31 cellular contexts compared by ENCODE assay signal in genomic region chr1:105326883-105327282, GRCh38.
"Had no signal": no experiment of that assay in that cellular context is flagged by ENCODE, and none has a peak within 500 bp of the region (broad histone marks: within the 10 kb centered on the region; RNA-seq: fewer than 3 reads in every experiment).

No MANE protein-coding gene starts in this region.

- DNase-seq: naive thymus-derived CD8-positive, alpha-beta T cell; nephron progenitor cell; nucleus accumbens; pancreas; retina; spleen; stimulated activated CD4-positive, alpha-beta T cell treated with anti-CD3 and anti-CD28 coated beads, Interleukin-12 subunit alpha, Interleukin-12 subunit beta, amount 100 ng/mL, for 4 hours; stimulated activated CD4-positive, alpha-beta T cell treated with anti-CD3 and anti-CD28 coated beads, Interleukin-1b, Interleukin-23, amount 100 ng/mL, for 48 hours; stimulated activated CD4-positive, alpha-beta T cell treated with anti-CD3 and anti-CD28 coated beads, Interleukin-4, amount 100 ng/mL, for 1 hour; stimulated activated CD4-positive, alpha-beta T cell treated with anti-CD3 and anti-CD28 coated beads, Interleukin-4, amount 100 ng/mL, for 4 hours; stimulated activated CD8-positive, alpha-beta memory T cell treated with anti-CD3 and anti-CD28 coated beads, Interleukin-4, amount 100 ng/mL, for 48 hours; stimulated activated naive CD4-positive, alpha-beta T cell; stimulated activated naive CD8-positive, alpha-beta T cell treated with anti-CD3 and anti-CD28 coated beads, Interleukin-15, amount 100 ng/mL, for 72 hours; stimulated activated naive CD8-positive, alpha-beta T cell treated with anti-CD3 and anti-CD28 coated beads, Interleukin-15, Interleukin-2, amounts not matched to agents 100 U/mL and 50 U/mL, for 24 hours; substantia nigra; testis; tibial artery; transverse colon; upper lobe of right lung; uterus had no signal

- H3K27me3 ChIP-seq: neutrophil, pancreas, right atrium auricular region, spleen, suprapubic skin, testis, tibial artery, transverse colon, upper lobe of right lung, uterus had no signal

- H3K4me3 Mint-ChIP-seq: naive thymus-derived CD8-positive, alpha-beta T cell; natural killer cell treated with Interleukin-12 subunit alpha and Interleukin-12 subunit beta and Interleukin-15 and Interleukin-18, amount 100 ng/mL, for 72 hours; nephron progenitor cell; neural crest cell; stimulated activated memory B cell treated with anti-CD40 and anti-IgM and Interleukin-4, amounts not matched to agents 10 μg/mL and 1 μg/mL and 100 μg/mL, for 72 hours; stimulated activated naive CD8-positive, alpha-beta T cell treated with anti-CD3 and anti-CD28 coated beads, Interleukin-15, amount 100 ng/mL, for 72 hours; type B pancreatic cell had no signal

- H3K4me1 Mint-ChIP-seq: naive thymus-derived CD8-positive, alpha-beta T cell; nephron progenitor cell; neural crest cell; stimulated activated memory B cell treated with anti-CD40 and anti-IgM and Interleukin-4, amounts not matched to agents 10 μg/mL and 1 μg/mL and 100 μg/mL, for 72 hours; stimulated activated naive CD8-positive, alpha-beta T cell treated with anti-CD3 and anti-CD28 coated beads, Interleukin-15, amount 100 ng/mL, for 72 hours had no signal

- H3K9me3 Mint-ChIP-seq: stimulated activated memory B cell treated with anti-CD40 and anti-IgM and Interleukin-4, amounts not matched to agents 10 μg/mL and 1 μg/mL and 100 μg/mL, for 72 hours; type B pancreatic cell had no signal

- H3K4me3 ChIP-seq: pancreas, prostate gland, right atrium auricular region, skin epidermis, smooth muscle cell, spleen, suprapubic skin, testis, tibial artery, transverse colon, upper lobe of right lung, uterus had no signal

- FAIRE-seq: pancreas had no signal

- H3K36me3 ChIP-seq: neutrophil, pancreas, prostate gland, right atrium auricular region, spleen, suprapubic skin, tibial artery, transverse colon, upper lobe of right lung, uterus had no signal

- H3K4me2 ChIP-seq: smooth muscle cell had no signal

- H3K27ac Mint-ChIP-seq: naive thymus-derived CD8-positive, alpha-beta T cell; natural killer cell treated with Interleukin-12 subunit alpha and Interleukin-12 subunit beta and Interleukin-15 and Interleukin-18, amount 100 ng/mL, for 72 hours; nephron progenitor cell; stimulated activated memory B cell treated with anti-CD40 and anti-IgM and Interleukin-4, amounts not matched to agents 10 μg/mL and 1 μg/mL and 100 μg/mL, for 72 hours; stimulated activated naive CD8-positive, alpha-beta T cell treated with anti-CD3 and anti-CD28 coated beads, Interleukin-15, amount 100 ng/mL, for 72 hours; type B pancreatic cell had no signal

- H3K27me3 Mint-ChIP-seq: naive thymus-derived CD8-positive, alpha-beta T cell; natural killer cell treated with Interleukin-12 subunit alpha and Interleukin-12 subunit beta and Interleukin-15 and Interleukin-18, amount 100 ng/mL, for 72 hours; stimulated activated memory B cell treated with anti-CD40 and anti-IgM and Interleukin-4, amounts not matched to agents 10 μg/mL and 1 μg/mL and 100 μg/mL, for 72 hours; stimulated activated naive CD8-positive, alpha-beta T cell treated with anti-CD3 and anti-CD28 coated beads, Interleukin-15, amount 100 ng/mL, for 72 hours; type B pancreatic cell had no signal

- H3K4me1 ChIP-seq: pancreas, prostate gland, right atrium auricular region, spleen, suprapubic skin, testis, tibial artery, transverse colon, upper lobe of right lung, uterus had no signal

- H3K27ac ChIP-seq: neutrophil, pancreas, prostate gland, right atrium auricular region, skin epidermis, spleen, suprapubic skin, testis, tibial artery, transverse colon, upper lobe of right lung, uterus had no signal

- ATAC-seq: naive thymus-derived CD8-positive, alpha-beta T cell; natural killer cell treated with Interleukin-12 subunit alpha and Interleukin-12 subunit beta and Interleukin-15 and Interleukin-18, amount 100 ng/mL, for 72 hours; pancreas; sciatic nerve; stimulated activated memory B cell treated with anti-CD40 and anti-IgM and Interleukin-4, amounts not matched to agents 10 μg/mL and 1 μg/mL and 100 μg/mL, for 72 hours; stimulated activated naive CD8-positive, alpha-beta T cell treated with anti-CD3 and anti-CD28 coated beads, Interleukin-15, amount 100 ng/mL, for 72 hours; stimulated activated naive CD8-positive, alpha-beta T cell treated with anti-CD3 and anti-CD28 coated beads, Interleukin-15, Interleukin-2, amounts not matched to agents 100 U/mL and 50 U/mL, for 24 hours; upper lobe of right lung had no signal

- H3K36me3 Mint-ChIP-seq: naive thymus-derived CD8-positive, alpha-beta T cell; natural killer cell treated with Interleukin-12 subunit alpha and Interleukin-12 subunit beta and Interleukin-15 and Interleukin-18, amount 100 ng/mL, for 72 hours; stimulated activated memory B cell treated with anti-CD40 and anti-IgM and Interleukin-4, amounts not matched to agents 10 μg/mL and 1 μg/mL and 100 μg/mL, for 72 hours; type B pancreatic cell had no signal

- H3K9me3 ChIP-seq: neutrophil, pancreas, prostate gland, right atrium auricular region, testis, tibial artery, transverse colon, upper lobe of right lung, uterus had no signal
